23 cellular contexts compared by ENCODE assay signal in the genomic region with DNA sequence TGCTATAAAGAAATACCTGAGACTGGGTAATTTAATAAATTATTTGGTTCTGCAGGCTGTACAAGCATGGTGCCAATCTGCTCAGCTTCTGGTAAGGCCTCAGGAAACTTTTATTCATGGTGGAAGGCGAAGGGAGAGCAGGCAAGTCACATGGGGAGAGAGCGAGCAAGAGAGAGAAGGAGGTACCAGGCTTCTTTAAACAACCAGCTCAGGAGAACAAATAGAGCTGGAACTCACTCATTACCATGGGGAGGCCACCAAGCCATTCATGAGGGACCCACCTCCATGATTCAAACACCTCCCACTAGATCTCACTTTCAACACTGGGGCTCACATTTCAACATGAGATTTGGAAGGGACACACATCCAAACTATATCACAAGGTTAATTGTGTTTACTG. TPM values are rescaled to one million over a fixed set of nuclear protein-coding genes. Genes with fewer than 3 reads are reported as not detected.
"Had no signal": no experiment of that assay in that cellular context is flagged by ENCODE, and none has a peak within 500 bp of the region (broad histone marks: within the 10 kb centered on the region; RNA-seq: fewer than 3 reads in every experiment).

No MANE protein-coding gene starts in this region.

- H3K9me3 ChIP-seq: ascending aorta, body of pancreas, Peyer's patch had no signal

- H3K27me3 ChIP-seq: ascending aorta, body of pancreas, Peyer's patch had no signal

- FAIRE-seq: bronchial epithelial cell had no signal

- H3K36me3 ChIP-seq: ascending aorta, Peyer's patch had no signal

- DNase-seq: activated CD4-positive, alpha-beta T cell treated with anti-CD3 and anti-CD28 coated beads for 48 hours; activated CD4-positive, alpha-beta T cell treated with anti-CD3 and anti-CD28 coated beads, Interleukin-2, amount 50 U/mL, for 4 hours; activated CD4-positive, CD25-positive, alpha-beta regulatory T cell treated with anti-CD3 and anti-CD28 coated beads, Interleukin-2, amount 50 U/mL, for 72 hours; activated effector memory CD4-positive, alpha-beta T cell treated with anti-CD3 and anti-CD28 coated beads, Interleukin-2, amount 50 U/mL, for 16 hours; activated naive CD4-positive, alpha-beta T cell treated with Interleukin-2 at 50 U/mL for 16 hours; activated naive CD8-positive, alpha-beta T cell treated with anti-CD3 and anti-CD28 coated beads, Interleukin-2, amount 50 U/mL, for 24 hours; activated T-cell treated with anti-CD3 and anti-CD28 coated beads, Interleukin-2, amount 50 U/mL, for 4 hours; amniotic stem cell; body of pancreas; MM.1S; NCI-H1105; NCI-H1436; NCI-H1694 treated with DMSO at 0.1 percent for 48 hours; NCI-H2029 treated with DMSO at 0.1 percent for 48 hours; NCI-H345; NCI-H510A; Peyer's patch; Right ventricle myocardium superior had no signal

- H3K4me1 ChIP-seq: ascending aorta, body of pancreas, Peyer's patch had no signal

- ATAC-seq: activated naive CD4-positive, alpha-beta T cell treated with anti-CD3 and anti-CD28 coated beads, Interleukin-2, amount 50 U/mL, for 72 hours; activated naive CD8-positive, alpha-beta T cell treated with anti-CD3 and anti-CD28 coated beads, Interleukin-2, amount 50 U/mL, for 24 hours; activated T-cell treated with anti-CD3 and anti-CD28 coated beads, Interleukin-2, amount 50 U/mL, for 4 hours; body of pancreas had no signal

- H3K27ac ChIP-seq: ascending aorta, body of pancreas, Peyer's patch, RWPE1 had no signal

- H3K4me3 ChIP-seq: ascending aorta, body of pancreas, Peyer's patch had no signal

RNA-seq across cellular contexts. Expression of gene CRISP1, which starts 44.9 kb away (rescaled TPM):
- total RNA-seq: activated naive CD4-positive, alpha-beta T cell treated with anti-CD3 and anti-CD28 coated beads, Interleukin-2, amount 50 U/mL, for 72 hours; activated T-cell treated with anti-CD3 and anti-CD28 coated beads, Interleukin-2, amount 50 U/mL, for 4 hours; ascending aorta; body of pancreas; bronchial epithelial cell; Peyer's patch; Right ventricle myocardium superior; SK-MEL-5 had no signal

RNA-seq across cellular contexts. Expression of gene DEFB114, which starts 52.7 kb away (rescaled TPM):
- total RNA-seq: activated naive CD4-positive, alpha-beta T cell treated with anti-CD3 and anti-CD28 coated beads, Interleukin-2, amount 50 U/mL, for 72 hours; activated T-cell treated with anti-CD3 and anti-CD28 coated beads, Interleukin-2, amount 50 U/mL, for 4 hours; ascending aorta; body of pancreas; bronchial epithelial cell; Peyer's patch; Right ventricle myocardium superior; SK-MEL-5 had no signal

RNA-seq across cellular contexts. Expression of gene DEFB113, which starts 58.2 kb away (rescaled TPM):
- total RNA-seq: activated naive CD4-positive, alpha-beta T cell treated with anti-CD3 and anti-CD28 coated beads, Interleukin-2, amount 50 U/mL, for 72 hours; activated T-cell treated with anti-CD3 and anti-CD28 coated beads, Interleukin-2, amount 50 U/mL, for 4 hours; ascending aorta; body of pancreas; bronchial epithelial cell; Peyer's patch; Right ventricle myocardium superior; SK-MEL-5 had no signal
